In genomic region chr4:1285790-1286553, GRCh38 we compare ENCODE assay signal across 9 cellular contexts. TPM values are rescaled to one million over a fixed set of nuclear protein-coding genes. Genes with fewer than 3 reads are reported as not detected.
DNase-seq lines count a peak whose midpoint lies in the region; ATAC-seq and TF ChIP-seq lines count a peak whose summit lies in the region.
"Had no signal": no experiment of that assay in that cellular context is flagged by ENCODE, and none has a peak within 500 bp of the region (broad histone marks: within the 10 kb centered on the region; RNA-seq: fewer than 3 reads in every experiment).

No MANE protein-coding gene starts in this region.

- peak; percentile 63 for TF ChIP-seq CTCF in chondrocyte (IDR thresholded peaks at IDR 0.05)
- TF ChIP-seq CTCF in Calu3 (IDR thresholded peaks at IDR 0.05; ENCODE audit: unreplicated experiment) = no peak
- peak in 1 of 4 experiments; percentile 6 for TF ChIP-seq CTCF in uterus (IDR thresholded peaks at IDR 0.05)
- no peak for TF ChIP-seq CTCF in RWPE1 (conservative IDR thresholded peaks at IDR 0.05; ENCODE audit: low read depth)

- POLR2A ChIA-PET in RWPE1 (lab: Yijun Ruan, JAX; ENCODE audit: low non-redundant PET) = no interaction called here

- H3K27ac Mint-ChIP-seq in activated CD8-positive, alpha-beta memory T cell treated with anti-CD3 and anti-CD28 coated beads, Interleukin-2, amount 10 ng/mL, durations not matched to agents 7 days and 5 days = no peak overlapping the region
- H3K27ac Mint-ChIP-seq in chondrocyte (ENCODE audit: unreplicated experiment) (no peak overlapping the region), Calu3 (ENCODE audit: unreplicated experiment) (no peak overlapping the region)

- H3K4me1 ChIP-seq in uterus = no peaks in the 10 kb centered on the region

- no peak overlapping the region for H3K4me3 ChIP-seq in uterus
- H3K4me3 ChIP-seq: mucosa of descending colon had no signal

- H3K27ac ChIP-seq in uterus (no peak overlapping the region), RWPE1 (no peak overlapping the region)

- CTCF ChIA-PET in activated CD8-positive, alpha-beta memory T cell treated with anti-CD3 and anti-CD28 coated beads, Interleukin-2, amount 10 ng/mL, durations not matched to agents 7 days and 5 days (lab: Charles Lee) = interaction anchor here (1.0 to 3.3 kb wide), 13 partner anchors 16 to 343 kb away, joined by 3 to 15 read pairs (median 3); partner anchors contain the start of gene UVSSA
- CTCF ChIA-PET in Calu3 (lab: Charles Lee) = no interaction called here
- CTCF ChIA-PET in RWPE1 (lab: Yijun Ruan, JAX) = no interaction called here

- H3K9me3 ChIP-seq in uterus = no peaks in the 10 kb centered on the region
- H3K9me3 ChIP-seq: mucosa of descending colon had no signal

- no peak overlapping the region for H3K4me3 Mint-ChIP-seq in activated CD8-positive, alpha-beta memory T cell treated with anti-CD3 and anti-CD28 coated beads, Interleukin-2, amount 10 ng/mL, durations not matched to agents 7 days and 5 days
- H3K4me3 Mint-ChIP-seq in chondrocyte (ENCODE audit: unreplicated experiment) (no peak overlapping the region), Calu3 (ENCODE audit: low read depth, unreplicated experiment) (no peak overlapping the region)

- peaks cover 4% of the 10 kb centered on the region for H3K9me3 Mint-ChIP-seq in activated CD8-positive, alpha-beta memory T cell treated with anti-CD3 and anti-CD28 coated beads, Interleukin-2, amount 10 ng/mL, durations not matched to agents 7 days and 5 days (ENCODE audit: low read depth)
- H3K9me3 Mint-ChIP-seq in chondrocyte (ENCODE audit: low read depth) (no peaks in the 10 kb centered on the region), Calu3 (ENCODE audit: low read depth, unreplicated experiment) (peaks cover 3% of the 10 kb centered on the region)

- H3K4me1 Mint-ChIP-seq in activated CD8-positive, alpha-beta memory T cell treated with anti-CD3 and anti-CD28 coated beads, Interleukin-2, amount 10 ng/mL, durations not matched to agents 7 days and 5 days = peaks cover 12% of the 10 kb centered on the region
- H3K4me1 Mint-ChIP-seq in chondrocyte (ENCODE audit: low read depth) (peaks cover 15% of the 10 kb centered on the region), Calu3 (ENCODE audit: low read depth, unreplicated experiment) (no peaks in the 10 kb centered on the region)

- no peaks in the 10 kb centered on the region for H3K36me3 ChIP-seq in uterus

- ATAC-seq in activated CD8-positive, alpha-beta memory T cell treated with anti-CD3 and anti-CD28 coated beads, Interleukin-2, amount 10 ng/mL, durations not matched to agents 7 days and 5 days = no peak
- ATAC-seq: mucosa of descending colon had no signal

- H3K36me3 Mint-ChIP-seq in activated CD8-positive, alpha-beta memory T cell treated with anti-CD3 and anti-CD28 coated beads, Interleukin-2, amount 10 ng/mL, durations not matched to agents 7 days and 5 days = peaks cover 4% of the 10 kb centered on the region
- H3K36me3 Mint-ChIP-seq in chondrocyte (ENCODE audit: low read depth) = no peaks in the 10 kb centered on the region
- peaks cover 21% of the 10 kb centered on the region for H3K36me3 Mint-ChIP-seq in Calu3 (ENCODE audit: insufficient read depth, unreplicated experiment)

- no TSS peak for BruUV-seq in Calu3 (replicated peaks; lab: Mats Ljungman, UMichigan)

- DNase-seq in activated CD8-positive, alpha-beta memory T cell treated with anti-CD3 and anti-CD28 coated beads, Interleukin-2, amount 10 ng/mL, durations not matched to agents 7 days and 5 days = peak; percentile 70
- DNase-seq in activated CD8-positive, alpha-beta memory T cell treated with anti-CD3 and anti-CD28 coated beads, Interleukin-2, amount 50 U/mL, for 4 hours = no peak
- DNase-seq in OCI-M1 (lab: John Stamatoyannopoulos, UW) = peak; percentile 55
- no peak for DNase-seq in chondrocyte (ENCODE audit: low spot score)
- peak; percentile 35 for DNase-seq in stimulated activated naive CD4-positive, alpha-beta T cell treated with Interleukin-2 at 50 U/mL for 16 hours (lab: John Stamatoyannopoulos, UW)
- no peak for DNase-seq in Calu3
- DNase-seq in uterus = no peak
- DNase-seq in RWPE1 (ENCODE audit: low spot score) = no peak

- TF ChIP-seq POLR2A in uterus (IDR thresholded peaks at IDR 0.05) = no peak

- H3K27me3 Mint-ChIP-seq in activated CD8-positive, alpha-beta memory T cell treated with anti-CD3 and anti-CD28 coated beads, Interleukin-2, amount 10 ng/mL, durations not matched to agents 7 days and 5 days = no peaks in the 10 kb centered on the region
- H3K27me3 Mint-ChIP-seq in chondrocyte (ENCODE audit: low read depth) (no peaks in the 10 kb centered on the region), Calu3 (ENCODE audit: unreplicated experiment) (no peaks in the 10 kb centered on the region)

- intact Hi-C loops in Calu3 (cut with micrococcal nuclease; ENCODE audit: unreplicated experiment) = no loop called here
- intact Hi-C loops in uterus (cut with DNase I; ENCODE audit: low total_unique reads) = no loop called here

- H3K27me3 ChIP-seq in uterus = no peaks in the 10 kb centered on the region

RNA-seq across cellular contexts. Expression of gene MAEA, which starts 3.7 kb away (rescaled TPM):
- total RNA-seq in activated CD8-positive, alpha-beta memory T cell treated with anti-CD3 and anti-CD28 coated beads, Interleukin-2, amount 10 ng/mL, durations not matched to agents 7 days and 5 days = 10 to 100 TPM; 63.9 to 70.0 TPM
- total RNA-seq in chondrocyte (54.4 to 62.6 TPM (median 56.3 TPM) in 3 replicates), Calu3 (2022) (59.0 and 59.6 TPM in 2 replicates), uterus (10 to 100 TPM; 32.3 to 70.7 (median 67.8) TPM)

RNA-seq across cellular contexts. Expression of gene CTBP1, which starts 37.0 kb away (rescaled TPM):
- total RNA-seq in activated CD8-positive, alpha-beta memory T cell treated with anti-CD3 and anti-CD28 coated beads, Interleukin-2, amount 10 ng/mL, durations not matched to agents 7 days and 5 days = 100 to 1,000 TPM; 193 to 250 TPM
- 147 to 175 TPM (median 151 TPM) in 3 replicates for total RNA-seq in chondrocyte
- total RNA-seq in Calu3 (2022) = 115 and 130 TPM in 2 replicates
- 100 to 1,000 TPM; 104 to 193 (median 162) TPM for total RNA-seq in uterus

Comparison
In these comparisons a context has a peak if more than half of its experiments do, and no peak if none do; other contexts are left out.
1. DNase-seq: peak in activated CD8-positive, alpha-beta memory T cell treated with anti-CD3 and anti-CD28 coated beads, Interleukin-2, amount 10 ng/mL, durations not matched to agents 7 days and 5 days (single experiment), OCI-M1 (single experiment) and stimulated activated naive CD4-positive, alpha-beta T cell treated with Interleukin-2 at 50 U/mL for 16 hours (single experiment); none in activated CD8-positive, alpha-beta memory T cell treated with anti-CD3 and anti-CD28 coated beads, Interleukin-2, amount 50 U/mL, for 4 hours (single experiment), chondrocyte (single experiment), Calu3 (single experiment), uterus (0 of 2) and RWPE1 (single experiment).